In genomic region chr10:71971769-71972555, GRCh38 we compare ENCODE assay signal across 13 cellular contexts. TPM values are rescaled to one million over a fixed set of nuclear protein-coding genes. Genes with fewer than 3 reads are reported as not detected.
DNase-seq lines count a peak whose midpoint lies in the region; ATAC-seq and TF ChIP-seq lines count a peak whose summit lies in the region.
"Had no signal": no experiment of that assay in that cellular context is flagged by ENCODE, and none has a peak within 500 bp of the region (broad histone marks: within the 10 kb centered on the region; RNA-seq: fewer than 3 reads in every experiment).

No MANE protein-coding gene starts in this region.

- H3K4me3 ChIP-seq in left ventricle myocardium inferior (no peak overlapping the region), neural progenitor cell (no peak overlapping the region), uterus (no peak overlapping the region)
- H3K4me3 ChIP-seq: Peyer's patch had no signal

- H3K27me3 Mint-ChIP-seq in brain: no peaks in the 10 kb centered on the region
- peaks cover 11% of the 10 kb centered on the region for H3K27me3 Mint-ChIP-seq in neural progenitor cell (ENCODE audit: insufficient read depth, low read depth)

- peaks cover 15% of the 10 kb centered on the region for H3K79me2 ChIP-seq in neural progenitor cell (ENCODE audit: low read depth)
- H3K79me2 ChIP-seq: parathyroid adenoma had no signal

- H3K36me3 ChIP-seq in left ventricle myocardium inferior: peaks cover 13% of the 10 kb centered on the region
- no peaks in the 10 kb centered on the region for H3K36me3 ChIP-seq in neural progenitor cell
- H3K36me3 ChIP-seq in uterus: no peaks in the 10 kb centered on the region
- H3K36me3 ChIP-seq: Peyer's patch had no signal

- no peak for DNase-seq in left ventricle myocardium inferior
- no peak for DNase-seq in cardiac septum (ENCODE audit: low spot score)
- no peak for DNase-seq in neural progenitor cell (ENCODE audit: low spot score)
- DNase-seq in uterus: no peak
- DNase-seq in Ammon's horn (ENCODE audit: low spot score): no peak
- no peak for DNase-seq in activated naive CD4-positive, alpha-beta T cell treated with Interleukin-2 at 50 U/mL for 16 hours
- DNase-seq: activated CD8-positive, alpha-beta memory T cell treated with anti-CD3 and anti-CD28 coated beads for 24 hours; effector CD4-positive, alpha-beta T cell; Peyer's patch; T-helper 9 cell had no signal

- H3K27ac Mint-ChIP-seq in brain (peak overlapping the region; percentile 21 to 98 (median 91)), neural progenitor cell (peak overlapping the region; percentile 60)

- no peak overlapping the region for H3K4me2 ChIP-seq in neural progenitor cell

- H3K9me3 ChIP-seq in left ventricle myocardium inferior (replicated peaks) (no peaks in the 10 kb centered on the region), neural progenitor cell (ENCODE audit: low read depth) (no peaks in the 10 kb centered on the region), uterus (no peaks in the 10 kb centered on the region)
- H3K9me3 ChIP-seq: Peyer's patch had no signal

- H3K9ac ChIP-seq in neural progenitor cell: no peak overlapping the region
- H3K9ac ChIP-seq: parathyroid adenoma had no signal

- peaks cover 100% of the 10 kb centered on the region for H3K4me1 Mint-ChIP-seq in brain
- H3K4me1 Mint-ChIP-seq in neural progenitor cell: peaks cover 70% of the 10 kb centered on the region

- H3K4me1 ChIP-seq in left ventricle myocardium inferior (peaks cover 100% of the 10 kb centered on the region), neural progenitor cell (peaks cover 16% of the 10 kb centered on the region), uterus (peaks cover 12 to 24% of the 10 kb centered on the region in 2 donors)
- H3K4me1 ChIP-seq: parathyroid adenoma had no signal

- H3K4me3 Mint-ChIP-seq in brain (peak overlapping the region in 4 of 5 experiments; percentile 31 to 57 (median 36)), neural progenitor cell (no peak overlapping the region)

- no peak for TF ChIP-seq POLR2A in uterus (IDR thresholded peaks at IDR 0.05)

- ATAC-seq in HG02884 (IDR thresholded peaks at IDR 0.05; ENCODE audit: unreplicated experiment): no peak

- TF ChIP-seq CTCF in left ventricle myocardium inferior (IDR thresholded peaks at IDR 0.05; ENCODE audit: borderline replicate concordance) (no peak), brain (conservative IDR thresholded peaks at IDR 0.05) (no peak), neural progenitor cell (IDR thresholded peaks at IDR 0.05) (no peak), uterus (IDR thresholded peaks at IDR 0.05) (no peak)

- H3K27me3 ChIP-seq in left ventricle myocardium inferior (ENCODE audit: low read depth): no peaks in the 10 kb centered on the region
- H3K27me3 ChIP-seq in neural progenitor cell: no peaks in the 10 kb centered on the region
- H3K27me3 ChIP-seq in uterus: no peaks in the 10 kb centered on the region
- H3K27me3 ChIP-seq: Peyer's patch had no signal

- peak overlapping the region; percentile 51 for H3K27ac ChIP-seq in left ventricle myocardium inferior (replicated peaks)
- H3K27ac ChIP-seq in neural progenitor cell: no peak overlapping the region
- peak overlapping the region; percentile 19 to 78 for H3K27ac ChIP-seq in uterus
- H3K27ac ChIP-seq: parathyroid adenoma, Peyer's patch had no signal

- H2AFZ ChIP-seq in neural progenitor cell (replicated peaks): no peak overlapping the region
- H2AFZ ChIP-seq: parathyroid adenoma had no signal

- H3F3A ChIP-seq in neural progenitor cell (ENCODE audit: low read depth): no peaks in the 10 kb centered on the region

- H4K20me1 ChIP-seq in neural progenitor cell (ENCODE audit: low read depth): peaks cover 11% of the 10 kb centered on the region

- intact Hi-C loops in left ventricle myocardium inferior (cut with micrococcal nuclease) (no loop called here), cardiac septum (cut with DNase I) (no loop called here), uterus (cut with DNase I; ENCODE audit: low total_unique reads) (no loop called here)

- H3K36me3 Mint-ChIP-seq in brain (no peaks in the 10 kb centered on the region), neural progenitor cell (peaks cover 3% of the 10 kb centered on the region)

- H3K9me3 Mint-ChIP-seq in brain (no peaks in the 10 kb centered on the region), neural progenitor cell (no peaks in the 10 kb centered on the region)

RNA-seq across cellular contexts. Expression of gene CHST3, which starts 7.8 kb away (rescaled TPM):
- total RNA-seq in left ventricle myocardium inferior: 18.0 TPM
- total RNA-seq in cardiac septum: 24.4 TPM
- 11.4 TPM for polyA plus RNA-seq in brain (ENCODE audit: insufficient read depth, low read depth, low replicate concordance)
- 9.1 and 11.9 TPM in 2 replicates for total RNA-seq in neural progenitor cell (ENCODE audit: low replicate concordance)
- total RNA-seq in uterus: 10 to 100 TPM; 12.3 to 44.7 (median 28.1) TPM
